ENCODE assay signal across 1 cellular context in genomic region chr10:110361800-110362456, GRCh38.
TF ChIP-seq lines count a peak whose summit lies in the region.

No MANE protein-coding gene starts in this region.

TF ChIP-seq in GM23338, 12 proteins besides CTCF, POLR2A, EP300 and RAD21 (continued from another document):
- TF ChIP-seq, protein P1, sequence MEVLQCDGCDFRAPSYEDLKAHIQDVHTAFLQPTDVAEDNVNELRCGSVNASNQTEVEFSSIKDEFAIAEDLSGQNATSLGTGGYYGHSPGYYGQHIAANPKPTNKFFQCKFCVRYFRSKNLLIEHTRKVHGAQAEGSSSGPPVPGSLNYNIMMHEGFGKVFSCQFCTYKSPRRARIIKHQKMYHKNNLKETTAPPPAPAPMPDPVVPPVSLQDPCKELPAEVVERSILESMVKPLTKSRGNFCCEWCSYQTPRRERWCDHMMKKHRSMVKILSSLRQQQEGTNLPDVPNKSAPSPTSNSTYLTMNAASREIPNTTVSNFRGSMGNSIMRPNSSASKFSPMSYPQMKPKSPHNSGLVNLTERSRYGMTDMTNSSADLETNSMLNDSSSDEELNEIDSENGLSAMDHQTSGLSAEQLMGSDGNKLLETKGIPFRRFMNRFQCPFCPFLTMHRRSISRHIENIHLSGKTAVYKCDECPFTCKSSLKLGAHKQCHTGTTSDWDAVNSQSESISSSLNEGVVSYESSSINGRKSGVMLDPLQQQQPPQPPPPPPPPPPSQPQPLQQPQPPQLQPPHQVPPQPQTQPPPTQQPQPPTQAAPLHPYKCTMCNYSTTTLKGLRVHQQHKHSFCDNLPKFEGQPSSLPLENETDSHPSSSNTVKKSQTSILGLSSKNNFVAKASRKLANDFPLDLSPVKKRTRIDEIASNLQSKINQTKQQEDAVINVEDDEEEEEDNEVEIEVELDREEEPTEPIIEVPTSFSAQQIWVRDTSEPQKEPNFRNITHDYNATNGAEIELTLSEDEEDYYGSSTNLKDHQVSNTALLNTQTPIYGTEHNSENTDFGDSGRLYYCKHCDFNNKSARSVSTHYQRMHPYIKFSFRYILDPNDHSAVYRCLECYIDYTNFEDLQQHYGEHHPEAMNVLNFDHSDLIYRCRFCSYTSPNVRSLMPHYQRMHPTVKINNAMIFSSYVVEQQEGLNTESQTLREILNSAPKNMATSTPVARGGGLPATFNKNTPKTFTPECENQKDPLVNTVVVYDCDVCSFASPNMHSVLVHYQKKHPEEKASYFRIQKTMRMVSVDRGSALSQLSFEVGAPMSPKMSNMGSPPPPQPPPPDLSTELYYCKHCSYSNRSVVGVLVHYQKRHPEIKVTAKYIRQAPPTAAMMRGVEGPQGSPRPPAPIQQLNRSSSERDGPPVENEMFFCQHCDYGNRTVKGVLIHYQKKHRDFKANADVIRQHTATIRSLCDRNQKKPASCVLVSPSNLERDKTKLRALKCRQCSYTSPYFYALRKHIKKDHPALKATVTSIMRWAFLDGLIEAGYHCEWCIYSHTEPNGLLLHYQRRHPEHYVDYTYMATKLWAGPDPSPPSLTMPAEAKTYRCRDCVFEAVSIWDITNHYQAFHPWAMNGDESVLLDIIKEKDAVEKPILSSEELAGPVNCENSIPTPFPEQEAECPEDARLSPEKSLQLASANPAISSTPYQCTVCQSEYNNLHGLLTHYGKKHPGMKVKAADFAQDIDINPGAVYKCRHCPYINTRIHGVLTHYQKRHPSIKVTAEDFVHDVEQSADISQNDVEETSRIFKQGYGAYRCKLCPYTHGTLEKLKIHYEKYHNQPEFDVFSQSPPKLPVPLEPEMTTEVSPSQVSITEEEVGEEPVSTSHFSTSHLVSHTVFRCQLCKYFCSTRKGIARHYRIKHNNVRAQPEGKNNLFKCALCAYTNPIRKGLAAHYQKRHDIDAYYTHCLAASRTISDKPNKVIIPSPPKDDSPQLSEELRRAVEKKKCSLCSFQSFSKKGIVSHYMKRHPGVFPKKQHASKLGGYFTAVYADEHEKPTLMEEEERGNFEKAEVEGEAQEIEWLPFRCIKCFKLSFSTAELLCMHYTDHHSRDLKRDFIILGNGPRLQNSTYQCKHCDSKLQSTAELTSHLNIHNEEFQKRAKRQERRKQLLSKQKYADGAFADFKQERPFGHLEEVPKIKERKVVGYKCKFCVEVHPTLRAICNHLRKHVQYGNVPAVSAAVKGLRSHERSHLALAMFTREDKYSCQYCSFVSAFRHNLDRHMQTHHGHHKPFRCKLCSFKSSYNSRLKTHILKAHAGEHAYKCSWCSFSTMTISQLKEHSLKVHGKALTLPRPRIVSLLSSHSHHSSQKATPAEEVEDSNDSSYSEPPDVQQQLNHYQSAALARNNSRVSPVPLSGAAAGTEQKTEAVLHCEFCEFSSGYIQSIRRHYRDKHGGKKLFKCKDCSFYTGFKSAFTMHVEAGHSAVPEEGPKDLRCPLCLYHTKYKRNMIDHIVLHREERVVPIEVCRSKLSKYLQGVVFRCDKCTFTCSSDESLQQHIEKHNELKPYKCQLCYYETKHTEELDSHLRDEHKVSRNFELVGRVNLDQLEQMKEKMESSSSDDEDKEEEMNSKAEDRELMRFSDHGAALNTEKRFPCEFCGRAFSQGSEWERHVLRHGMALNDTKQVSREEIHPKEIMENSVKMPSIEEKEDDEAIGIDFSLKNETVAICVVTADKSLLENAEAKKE (CRISPR knock-in tag; IDR thresholded peaks at IDR 0.05) = no peak
- TF ChIP-seq ETS1 (IDR thresholded peaks at IDR 0.05) = no peak
- no peak for TF ChIP-seq ZNF331 (CRISPR knock-in tag; IDR thresholded peaks at IDR 0.05; ENCODE audit: low read depth)
- TF ChIP-seq REST (IDR thresholded peaks at IDR 0.05; ENCODE audit: unreplicated experiment) = no peak
- no peak for TF ChIP-seq STAT1 (IDR thresholded peaks at IDR 0.05; ENCODE audit: unreplicated experiment)
- no peak for TF ChIP-seq EZH2 (IDR thresholded peaks at IDR 0.05; ENCODE audit: low read depth, unreplicated experiment)
- TF ChIP-seq EZH2phosphoT487 (IDR thresholded peaks at IDR 0.05; ENCODE audit: unreplicated experiment) = no peak
- no peak for TF ChIP-seq ZNF114 (CRISPR knock-in tag; IDR thresholded peaks at IDR 0.05)
- TF ChIP-seq JUNB (IDR thresholded peaks at IDR 0.05; ENCODE audit: unreplicated experiment) = no peak
